In the genomic region with DNA sequence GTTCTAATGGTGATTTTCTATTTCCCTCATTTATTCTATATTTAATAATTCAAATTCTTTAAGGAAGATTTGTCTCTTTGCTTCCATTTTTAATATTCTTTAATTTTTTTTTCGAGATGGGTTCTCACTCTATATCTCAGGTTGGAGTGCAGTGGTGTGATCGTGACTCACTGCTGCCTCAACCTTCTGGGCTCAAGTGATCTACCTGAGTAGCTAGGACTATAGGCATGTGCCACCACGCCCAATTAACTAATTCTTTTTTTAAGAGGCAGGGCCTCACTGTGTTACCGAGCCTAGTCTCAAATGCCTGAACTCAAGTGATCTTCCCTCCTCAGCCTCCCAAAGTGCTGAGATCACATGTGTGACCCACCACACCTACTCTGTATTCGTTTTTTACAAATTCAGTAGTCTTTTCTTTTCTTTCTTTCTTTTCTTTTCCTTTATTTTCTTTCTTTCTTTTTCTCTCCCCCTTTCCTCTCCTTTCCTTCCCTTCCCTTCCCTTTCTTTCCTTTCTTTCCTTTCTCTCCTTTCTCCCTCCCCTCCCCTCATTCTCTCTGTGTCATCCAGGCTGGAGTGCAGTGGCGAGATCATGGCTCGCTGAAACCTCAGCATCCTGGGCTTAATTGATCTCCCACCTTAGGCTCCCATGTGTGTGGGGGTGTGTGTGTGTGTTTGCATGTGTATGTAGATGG, we compare ENCODE assay signal across 19 cellular contexts.
"Had no signal": no experiment of that assay in that cellular context is flagged by ENCODE, and none has a peak within 500 bp of the region (broad histone marks: within the 10 kb centered on the region; RNA-seq: fewer than 3 reads in every experiment).

No MANE protein-coding gene starts in this region.

- H3K27me3 ChIP-seq: dorsolateral prefrontal cortex, esophagus squamous epithelium, hepatocyte, pancreas had no signal

- H3K27ac ChIP-seq: dorsolateral prefrontal cortex, esophagus squamous epithelium, hepatocyte, pancreas had no signal

- H3K9me3 Mint-ChIP-seq: nephron had no signal

- H3K4me1 Mint-ChIP-seq: mesothelial cell of epicardium, nephron had no signal

- H3K4me3 ChIP-seq: dorsolateral prefrontal cortex, esophagus squamous epithelium, hepatocyte, pancreas had no signal

- H3K79me2 ChIP-seq: hepatocyte had no signal

- ATAC-seq: left lobe of liver, pancreas, right cardiac atrium had no signal

- H3K9me3 ChIP-seq: esophagus squamous epithelium, pancreas had no signal

- H2AFZ ChIP-seq: hepatocyte had no signal

- H3K27ac Mint-ChIP-seq: mesothelial cell of epicardium, nephron, progenitor cell of endocrine pancreas had no signal

- H3K27me3 Mint-ChIP-seq: progenitor cell of endocrine pancreas had no signal

- H3K4me3 Mint-ChIP-seq: mesothelial cell of epicardium, nephron had no signal

- DNase-seq: cortex of kidney; dorsolateral prefrontal cortex; effector CD8-positive, alpha-beta T cell; esophagus squamous epithelium; foreskin fibroblast; head of caudate nucleus; kidney glomerular epithelial cell; occipital lobe; pancreas; right cardiac atrium; small intestine; stimulated activated CD4-positive, alpha-beta T cell treated with anti-CD3 and anti-CD28 coated beads, Interleukin-12 subunit alpha, Interleukin-12 subunit beta, amount 100 ng/mL, for 4 hours; stimulated activated naive CD4-positive, alpha-beta T cell treated with Interleukin-2 at 50 U/mL for 16 hours; trophoblast cell had no signal

- H3K4me1 ChIP-seq: esophagus squamous epithelium, pancreas had no signal

- H3K36me3 ChIP-seq: pancreas had no signal

- H3K4me2 ChIP-seq: hepatocyte had no signal

- FAIRE-seq: pancreas, small intestine had no signal
